Comparison of ENCODE assay signal across 20 cellular contexts in genomic region chr3:172036541-172037215, GRCh38.
"Had no signal": no experiment of that assay in that cellular context is flagged by ENCODE, and none has a peak within 500 bp of the region (broad histone marks: within the 10 kb centered on the region; RNA-seq: fewer than 3 reads in every experiment).

No MANE protein-coding gene starts in this region.

- DNase-seq: cortex of kidney; dorsolateral prefrontal cortex; effector CD8-positive, alpha-beta T cell; gastrocnemius medialis; heart right ventricle; hypothalamus; kidney glomerular epithelial cell; mammary epithelial cell; naive thymus-derived CD4-positive, alpha-beta T cell; posterior cingulate gyrus; sigmoid colon; stimulated activated CD4-positive, alpha-beta T cell treated with anti-CD3 and anti-CD28 coated beads, Interleukin-2, amount 100 ng/mL, for 24 hours; stimulated activated CD4-positive, alpha-beta T cell treated with anti-CD3 and anti-CD28 coated beads, Interleukin-4, amount 100 ng/mL, for 4 hours; stimulated activated naive B cell treated with anti-CD40 and anti-IgM and Interleukin-4, amounts not matched to agents 10 μg/mL and 1 μg/mL and 100 μg/mL, for 72 hours; stimulated activated naive CD8-positive, alpha-beta T cell treated with anti-CD3 and anti-CD28 coated beads, Interleukin-15, amount 100 ng/mL, for 72 hours; testis; transverse colon had no signal

- H3K27ac ChIP-seq: dorsolateral prefrontal cortex, gastrocnemius medialis, heart right ventricle, sigmoid colon, skin epidermis, testis, transverse colon had no signal

- H3K27ac Mint-ChIP-seq: stimulated activated naive B cell treated with anti-CD40 and anti-IgM and Interleukin-4, amounts not matched to agents 10 μg/mL and 1 μg/mL and 100 μg/mL, for 72 hours; stimulated activated naive CD8-positive, alpha-beta T cell treated with anti-CD3 and anti-CD28 coated beads, Interleukin-15, amount 100 ng/mL, for 72 hours had no signal

- H3K4me3 ChIP-seq: dorsolateral prefrontal cortex, gastrocnemius medialis, heart right ventricle, sigmoid colon, skin epidermis, testis, transverse colon had no signal

- H3K9me3 ChIP-seq: gastrocnemius medialis, heart right ventricle, sigmoid colon, testis, transverse colon had no signal

- H3K4me3 Mint-ChIP-seq: stimulated activated naive B cell treated with anti-CD40 and anti-IgM and Interleukin-4, amounts not matched to agents 10 μg/mL and 1 μg/mL and 100 μg/mL, for 72 hours; stimulated activated naive CD8-positive, alpha-beta T cell treated with anti-CD3 and anti-CD28 coated beads, Interleukin-15, amount 100 ng/mL, for 72 hours had no signal

- ATAC-seq: esophagus mucosa; gastrocnemius medialis; heart right ventricle; naive thymus-derived CD4-positive, alpha-beta T cell; stimulated activated naive B cell treated with anti-CD40 and anti-IgM and Interleukin-4, amounts not matched to agents 10 μg/mL and 1 μg/mL and 100 μg/mL, for 72 hours; stimulated activated naive CD8-positive, alpha-beta T cell treated with anti-CD3 and anti-CD28 coated beads, Interleukin-15, amount 100 ng/mL, for 72 hours had no signal

- H3K36me3 ChIP-seq: gastrocnemius medialis, heart right ventricle, sigmoid colon, transverse colon had no signal

- H3K27me3 ChIP-seq: dorsolateral prefrontal cortex, gastrocnemius medialis, heart right ventricle, sigmoid colon, testis, transverse colon had no signal

- FAIRE-seq: islet of Langerhans had no signal

- H3K9me3 Mint-ChIP-seq: stimulated activated naive CD8-positive, alpha-beta T cell treated with anti-CD3 and anti-CD28 coated beads, Interleukin-15, amount 100 ng/mL, for 72 hours had no signal
